9 cellular contexts compared by ENCODE assay signal in genomic region chr21:26966360-26966977, GRCh38. TPM values are rescaled to one million over a fixed set of nuclear protein-coding genes. Genes with fewer than 3 reads are reported as not detected.
A peak's percentile ranks its signal among the peaks of the same experiment; 100 is the strongest.
DNase-seq lines count a peak whose midpoint lies in the region; ATAC-seq and TF ChIP-seq lines count a peak whose summit lies in the region.
"Had no signal": no experiment of that assay in that cellular context is flagged by ENCODE, and none has a peak within 500 bp of the region (broad histone marks: within the 10 kb centered on the region; RNA-seq: fewer than 3 reads in every experiment).

No MANE protein-coding gene starts in this region.

- H2AFZ ChIP-seq in GM23338, result peak overlapping the region; percentile 93

- H3K9me2 ChIP-seq in GM23338 (ENCODE audit: insufficient read depth), result no peaks in the 10 kb centered on the region

- H3K36me3 ChIP-seq in GM23338 (ENCODE audit: insufficient read depth) (no peaks in the 10 kb centered on the region), ascending aorta (no peaks in the 10 kb centered on the region)

- intact Hi-C loops in ascending aorta (cut with DNase I), result no loop called here

- H4K20me1 ChIP-seq in GM23338 (replicated peaks; ENCODE audit: insufficient read depth), result no peaks in the 10 kb centered on the region

- POLR2A ChIA-PET in activated CD4-positive, alpha-beta memory T cell treated with anti-CD3 and anti-CD28 coated beads, Interleukin-2, amount 10 ng/mL, durations not matched to agents 7 days and 5 days (lab: Charles Lee), result no interaction called here

- H3K4me3 ChIP-seq in GM23338 (peak overlapping the region; percentile 72), ascending aorta (peak overlapping the region; percentile 60 to 72), iPS-11a (ENCODE audit: low read depth, low read length) (peak overlapping the region; percentile 54), skeletal muscle cell (ENCODE audit: low read depth, low read length) (peak overlapping the region; percentile 68)

- H3K4me1 ChIP-seq in GM23338 (ENCODE audit: insufficient read depth) (peaks cover 6% of the 10 kb centered on the region), ascending aorta (peaks cover 5 to 8% of the 10 kb centered on the region in 2 donors)

- TF ChIP-seq CTCF in GM23338 (conservative IDR thresholded peaks at IDR 0.05; ENCODE audit: low read depth in 2 of 2), result no peak
- TF ChIP-seq CTCF in ascending aorta (IDR thresholded peaks at IDR 0.05), result no peak

- DNase-seq in GM23338 (ENCODE audit: low spot score) (peak; percentile 50), ascending aorta (ENCODE audit: low spot score in 2 of 2) (peak in 1 of 2 donors; percentile 63), skeletal muscle cell (ENCODE audit: low read depth) (no peak)
- no peak for DNase-seq in activated CD4-positive, alpha-beta memory T cell treated with anti-CD3 and anti-CD28 coated beads, Interleukin-2, amount 10 ng/mL, durations not matched to agents 7 days and 5 days
- DNase-seq: activated T-cell treated with anti-CD3 and anti-CD28 coated beads, Interleukin-2, amount 50 U/mL, for 24 hours had no signal

- no peaks in the 10 kb centered on the region for H3K9me3 ChIP-seq in ascending aorta

- peaks cover 20% of the 10 kb centered on the region for H3K4me1 Mint-ChIP-seq in GM23338
- H3K4me1 Mint-ChIP-seq in activated CD4-positive, alpha-beta memory T cell treated with anti-CD3 and anti-CD28 coated beads, Interleukin-2, amount 10 ng/mL, durations not matched to agents 7 days and 5 days, result no peaks in the 10 kb centered on the region

- peak overlapping the region; percentile 95 for H3K4me2 ChIP-seq in GM23338

- peak; percentile 17 for ATAC-seq in GM23338
- ATAC-seq in GM19467 (IDR thresholded peaks at IDR 0.05; ENCODE audit: unreplicated experiment), result no peak
- no peak for ATAC-seq in HG03469 (IDR thresholded peaks at IDR 0.05; ENCODE audit: unreplicated experiment)
- no peak for ATAC-seq in HG03571 (IDR thresholded peaks at IDR 0.05; ENCODE audit: unreplicated experiment)

- CTCF ChIA-PET in activated CD4-positive, alpha-beta memory T cell treated with anti-CD3 and anti-CD28 coated beads, Interleukin-2, amount 10 ng/mL, durations not matched to agents 7 days and 5 days (lab: Charles Lee), result no interaction called here

- H3F3A ChIP-seq in GM23338 (replicated peaks; ENCODE audit: low read depth), result no peaks in the 10 kb centered on the region

- no peaks in the 10 kb centered on the region; the same call in 2 of the 3 replicates for H3K9me3 Mint-ChIP-seq in GM23338
- H3K9me3 Mint-ChIP-seq in activated CD4-positive, alpha-beta memory T cell treated with anti-CD3 and anti-CD28 coated beads, Interleukin-2, amount 10 ng/mL, durations not matched to agents 7 days and 5 days, result no peaks in the 10 kb centered on the region
- H3K9me3 Mint-ChIP-seq: activated T-cell treated with anti-CD3 and anti-CD28 coated beads, Interleukin-2, amount 50 U/mL, for 24 hours had no signal

- no peaks in the 10 kb centered on the region for H3K79me2 ChIP-seq in GM23338 (replicated peaks; ENCODE audit: insufficient read depth)

- H3K36me3 Mint-ChIP-seq in GM23338 (ENCODE audit: low read depth), result no peaks in the 10 kb centered on the region; the same call in 2 of the 3 replicates
- no peaks in the 10 kb centered on the region for H3K36me3 Mint-ChIP-seq in activated CD4-positive, alpha-beta memory T cell treated with anti-CD3 and anti-CD28 coated beads, Interleukin-2, amount 10 ng/mL, durations not matched to agents 7 days and 5 days (ENCODE audit: low read depth)

- peak overlapping the region; percentile 91 for H3K4me3 Mint-ChIP-seq in GM23338
- H3K4me3 Mint-ChIP-seq in activated CD4-positive, alpha-beta memory T cell treated with anti-CD3 and anti-CD28 coated beads, Interleukin-2, amount 10 ng/mL, durations not matched to agents 7 days and 5 days, result no peak overlapping the region
- H3K4me3 Mint-ChIP-seq: activated T-cell treated with anti-CD3 and anti-CD28 coated beads, Interleukin-2, amount 50 U/mL, for 24 hours had no signal

- H3K27ac ChIP-seq in GM23338 (ENCODE audit: low read depth) (no peak overlapping the region), ascending aorta (peak overlapping the region; percentile 45 to 60)

- H3K27me3 ChIP-seq in GM23338 (ENCODE audit: insufficient read depth) (peaks cover 65% of the 10 kb centered on the region), ascending aorta (peaks cover 8% of the 10 kb centered on the region)

- peaks cover 42% of the 10 kb centered on the region for H3K27me3 Mint-ChIP-seq in GM23338 (ENCODE audit: insufficient read depth, low read depth, poor library complexity)
- peaks cover 34% of the 10 kb centered on the region for H3K27me3 Mint-ChIP-seq in activated CD4-positive, alpha-beta memory T cell treated with anti-CD3 and anti-CD28 coated beads, Interleukin-2, amount 10 ng/mL, durations not matched to agents 7 days and 5 days

- no peak overlapping the region for H3K27ac Mint-ChIP-seq in GM23338
- H3K27ac Mint-ChIP-seq in activated CD4-positive, alpha-beta memory T cell treated with anti-CD3 and anti-CD28 coated beads, Interleukin-2, amount 10 ng/mL, durations not matched to agents 7 days and 5 days, result no peak overlapping the region
- H3K27ac Mint-ChIP-seq: activated T-cell treated with anti-CD3 and anti-CD28 coated beads, Interleukin-2, amount 50 U/mL, for 24 hours had no signal

TF ChIP-seq in GM23338, 12 proteins besides CTCF, POLR2A, EP300 and RAD21 (continues in another document):
- TF ChIP-seq POLR2AphosphoS5 (IDR thresholded peaks at IDR 0.05; ENCODE audit: low read depth) (no peak), CREB1 (CRISPR knock-in tag; IDR thresholded peaks at IDR 0.05; ENCODE audit: low read depth) (no peak), ZNF462 (CRISPR knock-in tag; IDR thresholded peaks at IDR 0.05) (no peak), EZH2 (IDR thresholded peaks at IDR 0.05; ENCODE audit: low read depth, unreplicated experiment) (no peak), NANOG (IDR thresholded peaks at IDR 0.05; ENCODE audit: borderline replicate concordance) (no peak), EZH2phosphoT487 (IDR thresholded peaks at IDR 0.05; ENCODE audit: unreplicated experiment) (no peak), STAT1 (IDR thresholded peaks at IDR 0.05; ENCODE audit: unreplicated experiment) (no peak), ZNF114 (CRISPR knock-in tag; IDR thresholded peaks at IDR 0.05) (no peak)

RNA-seq across cellular contexts. Expression of gene ADAMTS5, which starts 0.4 kb away (rescaled TPM):
- 0.21 and 0.47 TPM in 2 replicates for total RNA-seq in GM23338 (2014; rRNA removed; shearing (Covaris generic))
- polyA plus RNA-seq in GM23338 (2016; fragmentation: Nextera tagmentation; extraction: Ambion mirVana), result 0.16 and 0.32 TPM in 2 replicates
- total RNA-seq in ascending aorta, result 27.5 TPM
- not detected for total RNA-seq in activated CD4-positive, alpha-beta memory T cell treated with anti-CD3 and anti-CD28 coated beads, Interleukin-2, amount 10 ng/mL, durations not matched to agents 7 days and 5 days

Comparison
In these comparisons a context has a peak if more than half of its experiments do, and no peak if none do; other contexts are left out.
1. RNA of gene ADAMTS5, which starts 0.4 kb away (total RNA-seq): 27.5 TPM in ascending aorta (single experiment); 0.21 to 0.47 TPM in GM23338 and not detected in activated CD4-positive, alpha-beta memory T cell treated with anti-CD3 and anti-CD28 coated beads, Interleukin-2, amount 10 ng/mL, durations not matched to agents 7 days and 5 days; every median in the first group is over 10 times any median in the second.
2. Peak in every context shown above with its lines, with median percentiles within 50 percentile points of each other: H3K4me3 ChIP-seq.